Comparison of ENCODE assay signal across 8 cellular contexts in the genomic region with DNA sequence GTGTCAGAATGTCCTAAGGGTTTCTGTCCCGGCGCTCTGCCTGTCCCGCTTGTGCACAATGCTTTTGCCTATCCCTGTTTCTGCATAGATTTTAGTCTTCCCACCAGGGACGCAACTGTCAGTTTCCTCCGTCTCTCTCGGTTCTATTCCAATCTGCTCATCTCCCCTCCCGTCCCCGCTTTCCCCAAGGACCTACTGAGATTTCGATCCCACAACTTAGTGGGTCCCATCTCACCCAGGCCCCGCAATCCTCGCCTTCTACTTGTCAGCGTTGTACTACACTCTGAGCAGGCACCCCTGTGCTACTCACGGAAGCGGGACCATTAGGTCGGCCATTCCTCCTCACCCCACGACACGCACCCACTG. TPM values are rescaled to one million over a fixed set of nuclear protein-coding genes. Genes with fewer than 3 reads are reported as not detected.
DNase-seq lines count a peak whose midpoint lies in the region; ATAC-seq and TF ChIP-seq lines count a peak whose summit lies in the region.

No MANE protein-coding gene starts in this region.

- WGBS in heart right ventricle, 2 donors = 1 to 2% methylated on average over 17 of the region's 17 CpGs
- 0 to 1% methylated on average over 17 of the region's 17 CpGs for WGBS in body of pancreas, 2 donors
- WGBS in mesodermal cell (ENCODE audit: insufficient coverage in 2 of 2), 2 experiments = 1 to 2% methylated on average over 17 of the region's 17 CpGs

- TF ChIP-seq POLR2A in body of pancreas (IDR thresholded peaks at IDR 0.05) (no peak), vagina (IDR thresholded peaks at IDR 0.05) (no peak)

- H3K36me3 ChIP-seq in heart right ventricle (peaks cover 0 to 60% (median 25%) of the 10 kb centered on the region in 9 donors), body of pancreas (replicated peaks in 1 of 2; ENCODE audit: insufficient read depth in 1 of 2, low read depth in 2 of 2) (peaks cover 0 to 16% of the 10 kb centered on the region in 2 donors), mesodermal cell (ENCODE audit: control insufficient read depth, insufficient read depth, low read length) (peaks cover 63% of the 10 kb centered on the region), vagina (peaks cover 4 to 31% of the 10 kb centered on the region in 2 donors)

- H3K9me3 ChIP-seq in heart right ventricle = no peaks in the 10 kb centered on the region
- H3K9me3 ChIP-seq in body of pancreas = no peaks in the 10 kb centered on the region
- no peaks in the 10 kb centered on the region for H3K9me3 ChIP-seq in mesodermal cell (ENCODE audit: control insufficient read depth, low read length)
- no peaks in the 10 kb centered on the region for H3K9me3 ChIP-seq in vagina

- H3K4me1 ChIP-seq in heart right ventricle (peaks cover 4 to 54% (median 35%) of the 10 kb centered on the region in 9 donors), body of pancreas (peaks cover 26% of the 10 kb centered on the region), mesodermal cell (ENCODE audit: control insufficient read depth, insufficient read depth, low read length, poor library complexity, severe bottlenecking) (peaks cover 31% of the 10 kb centered on the region), vagina (peaks cover 61% of the 10 kb centered on the region)

- no peaks in the 10 kb centered on the region for H3K27me3 ChIP-seq in heart right ventricle
- H3K27me3 ChIP-seq in body of pancreas = no peaks in the 10 kb centered on the region
- no peaks in the 10 kb centered on the region for H3K27me3 ChIP-seq in vagina

- peak in 3 of 8 donors; percentile 2 to 63 (median 60) for ATAC-seq in heart right ventricle
- ATAC-seq in left ventricle myocardium superior = no peak
- peak; percentile 65 for ATAC-seq in HG03354 (IDR thresholded peaks at IDR 0.05; ENCODE audit: poor library complexity, severe bottlenecking, unreplicated experiment)
- ATAC-seq in body of pancreas = peak; percentile 55

- intact Hi-C loops in heart right ventricle (cut with DNase I) = loop anchor here in 8 of 10 donors (1.0 to 10.0 kb wide), 5 partner anchors 22 to 59 kb away; a partner anchor contains a TSS
- intact Hi-C loops in left ventricle myocardium superior (cut with micrococcal nuclease) = no loop called here
- intact Hi-C loops in body of pancreas (cut with DNase I) = no loop called here
- intact Hi-C loops in vagina (cut with DNase I) = no loop called here

- H3K27ac ChIP-seq in heart right ventricle = peak overlapping the region; percentile 77 to 99 (median 98)
- peak overlapping the region; percentile 93 to 98 (median 98) for H3K27ac ChIP-seq in body of pancreas
- H3K27ac ChIP-seq in mesodermal cell (ENCODE audit: low read depth, low read length, severe bottlenecking) = peak overlapping the region; percentile 94
- peak overlapping the region; percentile 96 for H3K27ac ChIP-seq in vagina

- DNase-seq in heart right ventricle = no peak
- DNase-seq in left ventricle myocardium superior = no peak
- no peak for DNase-seq in body of pancreas
- DNase-seq in vagina (ENCODE audit: extremely low spot score in 2 of 2) = no peak
- no peak for DNase-seq in COLO668 (lab: John Stamatoyannopoulos, UW; ENCODE audit: unreplicated experiment)
- no peak for DNase-seq in dedifferentiated amniotic fluid mesenchymal stem cell (ENCODE audit: extremely low spot score)

- TF ChIP-seq CTCF in heart right ventricle (IDR thresholded peaks at IDR 0.05) (no peak), body of pancreas (IDR thresholded peaks at IDR 0.05) (no peak), vagina (IDR thresholded peaks at IDR 0.05) (no peak)

- peak overlapping the region; percentile 70 to 99 (median 86) for H3K4me3 ChIP-seq in heart right ventricle
- H3K4me3 ChIP-seq in body of pancreas = peak overlapping the region; percentile 86
- H3K4me3 ChIP-seq in mesodermal cell (ENCODE audit: extremely low read depth, insufficient read depth, low read length, poor library complexity, severe bottlenecking) = peak overlapping the region; percentile 72
- peak overlapping the region; percentile 70 to 84 for H3K4me3 ChIP-seq in vagina

RNA-seq across cellular contexts. Expression of a gene that starts 0.5 kb away (rescaled TPM):
- total RNA-seq in heart right ventricle (10 to 100 TPM; 27.2 to 37.6 (median 30.8) TPM), left ventricle myocardium superior (30.0 TPM), body of pancreas (10 to 100 TPM; 73.5 to 86.4 TPM), vagina (144 TPM)
- polyA plus RNA-seq in heart right ventricle = 10 to 100 TPM; 22.0 to 54.1 TPM
- 45.9 TPM for polyA plus RNA-seq in mesodermal cell (2013, experiment 1 of 2)
- polyA plus RNA-seq in mesodermal cell (2013, experiment 2 of 2) = 47.1 TPM

RNA-seq across cellular contexts. Expression of a gene that starts 6.0 kb away (rescaled TPM):
- total RNA-seq in heart right ventricle (1 to 10 TPM; 4.3 to 7.7 (median 5.6) TPM), left ventricle myocardium superior (7.0 TPM), body of pancreas (1 to 10 TPM; 3.9 to 7.3 TPM), vagina (3.4 TPM)
- 1 to 10 TPM; 3.4 to 7.5 TPM for polyA plus RNA-seq in heart right ventricle
- 9.9 TPM for polyA plus RNA-seq in mesodermal cell (2013, experiment 1 of 2)
- polyA plus RNA-seq in mesodermal cell (2013, experiment 2 of 2) = 11.7 TPM

RNA-seq across cellular contexts. Expression of a gene that starts 40.1 kb away (rescaled TPM):
- total RNA-seq in heart right ventricle (under 1 TPM in 3 of 10 donors, not detected in 7; 0.20 to 0.23 (median 0.23) TPM), left ventricle myocardium superior (not detected), body of pancreas (under 1 TPM in 1 of 2 donors, not detected in 1; 0.52 TPM), vagina (1.2 TPM)
- under 1 TPM; 0.10 to 0.37 TPM for polyA plus RNA-seq in heart right ventricle
- 1.5 TPM for polyA plus RNA-seq in mesodermal cell (2013, experiment 1 of 2)
- 1.4 TPM for polyA plus RNA-seq in mesodermal cell (2013, experiment 2 of 2)

RNA-seq across cellular contexts. Expression of a gene that starts 53.5 kb away (rescaled TPM):
- total RNA-seq in heart right ventricle (1 to 10 TPM; 5.7 to 8.5 (median 7.8) TPM), left ventricle myocardium superior (6.3 TPM), body of pancreas (1 to 10 TPM; 3.3 to 4.7 TPM), vagina (7.1 TPM)
- 1 to 10 TPM; 2.8 to 3.0 TPM for polyA plus RNA-seq in heart right ventricle
- 15.0 TPM for polyA plus RNA-seq in mesodermal cell (2013, experiment 1 of 2)
- 15.1 TPM for polyA plus RNA-seq in mesodermal cell (2013, experiment 2 of 2)

RNA-seq across cellular contexts. Expression of a gene that starts 57.8 kb away (rescaled TPM):
- total RNA-seq in heart right ventricle (10 to 100 TPM; 14.1 to 20.2 (median 16.0) TPM), left ventricle myocardium superior (17.4 TPM), body of pancreas (10 to 100 TPM; 18.7 to 21.4 TPM), vagina (36.1 TPM)
- polyA plus RNA-seq in heart right ventricle = 10 to 100 TPM; 10.8 to 23.6 TPM
- 14.2 TPM for polyA plus RNA-seq in mesodermal cell (2013, experiment 1 of 2)
- polyA plus RNA-seq in mesodermal cell (2013, experiment 2 of 2) = 13.1 TPM

Comparison
In these comparisons a context has a peak if more than half of its experiments do, and no peak if none do; other contexts are left out.
1. intact Hi-C loops: an anchor here in heart right ventricle (1.0 to 10.0 kb wide); none called in left ventricle myocardium superior, body of pancreas and vagina.